8 cellular contexts compared by ENCODE assay signal in genomic region chr16:85309656-85310587, GRCh38.
A peak's percentile ranks its signal among the peaks of the same experiment; 100 is the strongest.
DNase-seq lines count a peak whose midpoint lies in the region; TF ChIP-seq lines count a peak whose summit lies in the region.

No MANE protein-coding gene starts in this region.

- H3K4me3 Mint-ChIP-seq in activated naive CD8-positive, alpha-beta T cell, result peak overlapping the region; percentile 53

- H3K36me3 Mint-ChIP-seq in activated naive CD8-positive, alpha-beta T cell, result no peaks in the 10 kb centered on the region

- H3K27ac Mint-ChIP-seq in activated naive CD8-positive, alpha-beta T cell, result no peak overlapping the region

- TF ChIP-seq CTCF in NB4 (IDR thresholded peaks at IDR 0.05; ENCODE audit: low read depth, low read length), result no peak
- TF ChIP-seq CTCF in BE2C (IDR thresholded peaks at IDR 0.05; ENCODE audit: low read depth, low read length), result no peak

- no peaks in the 10 kb centered on the region for H3K27me3 Mint-ChIP-seq in activated naive CD8-positive, alpha-beta T cell

- H3K9me3 Mint-ChIP-seq in activated naive CD8-positive, alpha-beta T cell (ENCODE audit: low read depth), result no peaks in the 10 kb centered on the region

- TF ChIP-seq POLR2A in NB4 (IDR thresholded peaks at IDR 0.05; ENCODE audit: extremely low read depth, insufficient read length), result no peak

- DNase-seq in COLO668 (lab: John Stamatoyannopoulos, UW; ENCODE audit: unreplicated experiment) (peak; percentile 21), NB4 (ENCODE audit: low read depth) (peak; percentile 90), midbrain (lab: John Stamatoyannopoulos, UW) (peak; percentile 92), hepatic stellate cell (ENCODE audit: low spot score) (no peak), HPDE6-E6E7 (ENCODE audit: extremely low spot score) (no peak), NCI-H345 treated with DMSO at 0.1 percent for 48 hours (lab: John Stamatoyannopoulos, UW; ENCODE audit: unreplicated experiment) (no peak), BE2C (no peak)

- no peaks in the 10 kb centered on the region for H3K36me3 ChIP-seq in BE2C

- H3K27me3 ChIP-seq in BE2C, result no peaks in the 10 kb centered on the region

- H3K4me3 ChIP-seq in NB4 (ENCODE audit: low read depth, low read length) (no peak overlapping the region), BE2C (ENCODE audit: low read depth, low read length) (no peak overlapping the region)

- H3K4me1 Mint-ChIP-seq in activated naive CD8-positive, alpha-beta T cell (ENCODE audit: low read depth), result peaks cover 51% of the 10 kb centered on the region

- no peaks in the 10 kb centered on the region for H3K9me3 ChIP-seq in BE2C

- H3K4me1 ChIP-seq in BE2C, result peaks cover 20% of the 10 kb centered on the region

Comparison
In these comparisons a context has a peak if more than half of its experiments do, and no peak if none do; other contexts are left out.
1. DNase-seq: peak in COLO668 (single experiment), NB4 (single experiment) and midbrain (single experiment); none in hepatic stellate cell (single experiment), HPDE6-E6E7 (single experiment), NCI-H345 treated with DMSO at 0.1 percent for 48 hours (single experiment) and BE2C (single experiment).